19 cellular contexts compared by ENCODE assay signal in the genomic region with DNA sequence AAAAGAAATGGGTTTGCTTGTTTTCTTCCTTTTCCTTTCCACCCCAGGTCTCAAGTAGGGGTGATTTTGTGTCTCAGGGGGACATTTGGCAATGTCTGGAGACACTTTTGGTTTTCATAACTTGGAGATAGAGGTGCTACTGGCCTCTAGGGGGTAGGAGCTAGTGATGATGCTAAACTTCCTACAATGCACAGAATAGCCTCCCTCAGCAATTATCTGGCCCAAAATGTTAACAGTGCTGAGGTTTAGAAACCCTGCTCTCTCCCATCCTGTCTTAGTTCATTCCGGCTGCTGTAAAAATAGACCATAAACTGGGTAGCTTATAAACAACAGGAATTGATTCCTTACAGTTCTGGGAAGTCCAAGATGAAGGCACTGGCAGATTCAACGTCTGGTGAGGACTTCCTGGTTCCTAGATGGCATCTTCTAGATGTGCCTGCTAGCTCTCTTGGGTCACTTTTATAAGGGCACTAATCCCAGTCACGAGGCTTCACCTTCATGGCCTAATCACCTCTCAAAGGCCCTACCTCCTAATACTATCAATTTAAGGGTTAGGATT. TPM values are rescaled to one million over a fixed set of nuclear protein-coding genes. Genes with fewer than 3 reads are reported as not detected.
DNase-seq lines count a peak whose midpoint lies in the region; ATAC-seq and TF ChIP-seq lines count a peak whose summit lies in the region.
"Had no signal": no experiment of that assay in that cellular context is flagged by ENCODE, and none has a peak within 500 bp of the region (broad histone marks: within the 10 kb centered on the region; RNA-seq: fewer than 3 reads in every experiment).

No MANE protein-coding gene starts in this region.

- no TSS peak for BruUV-seq in PC-3 (replicated peaks; lab: Mats Ljungman, UMichigan)

- peak; percentile 29; the same call in 1 of the 2 replicates for ATAC-seq in PC-3
- ATAC-seq in left lobe of liver, result peak; percentile 49
- ATAC-seq in activated T-cell treated with anti-CD3 and anti-CD28 coated beads, Interleukin-2, amount 50 U/mL, for 4 hours, result no peak
- no peak for ATAC-seq in GM19463 (IDR thresholded peaks at IDR 0.05; ENCODE audit: unreplicated experiment)
- no peak for ATAC-seq in HG02623 (IDR thresholded peaks at IDR 0.05; ENCODE audit: unreplicated experiment)
- ATAC-seq: T-cell had no signal

- H3K9me2 ChIP-seq in PC-3 (replicated peaks; ENCODE audit: low read length), result no peaks in the 10 kb centered on the region

- H3K9ac ChIP-seq in PC-3 (ENCODE audit: low read length), result no peak overlapping the region

- no peak overlapping the region for H3K4me3 ChIP-seq in PC-3 (ENCODE audit: low read length)
- H3K4me3 ChIP-seq: MG63 had no signal

- H3K27ac ChIP-seq in PC-3 (ENCODE audit: low read length), result no peak overlapping the region
- H3K27ac ChIP-seq: RWPE1 had no signal

- TF ChIP-seq CTCF in GM12872 (IDR thresholded peaks at IDR 0.05; ENCODE audit: insufficient read depth, low read depth, low read length) (peak; percentile 10; the same call in 1 of the 3 replicates), PC-3 (conservative IDR thresholded peaks at IDR 0.05; ENCODE audit: low read depth, low read length) (0 out of 2 replicates have a peak, but pooled peaks have one; percentile 11)

- H2AFZ ChIP-seq in PC-3 (ENCODE audit: low read length), result no peak overlapping the region

- peak; percentile 30 for DNase-seq in CD1c-positive myeloid dendritic cell (ENCODE audit: extremely low spot score)
- DNase-seq in PC-3, result no peak
- DNase-seq in left lobe of liver (ENCODE audit: low spot score), result no peak
- no peak for DNase-seq in HCEC 1CT
- DNase-seq in activated T-cell treated with anti-CD3 and anti-CD28 coated beads, Interleukin-2, amount 50 U/mL, for 4 hours, result no peak
- DNase-seq: Caco-2; CD4-positive, alpha-beta memory T cell; H9; Kasumi-1; MG63; NCI-H1048; NCI-H1436; NCI-H187 treated with DMSO at 0.1 percent for 48 hours; NCI-H2107; T-cell had no signal

- no peak overlapping the region for H3K4me2 ChIP-seq in PC-3 (ENCODE audit: low read length)

- CTCF ChIA-PET in PC-3 (lab: Charles Lee), result no interaction called here

- no peak overlapping the region for H3K4me3 Mint-ChIP-seq in activated T-cell treated with anti-CD3 and anti-CD28 coated beads, Interleukin-2, amount 50 U/mL, for 4 hours
- H3K4me3 Mint-ChIP-seq: CD4-positive, alpha-beta memory T cell; H9; T-cell had no signal

- peaks cover 25% of the 10 kb centered on the region for H3K27me3 Mint-ChIP-seq in activated T-cell treated with anti-CD3 and anti-CD28 coated beads, Interleukin-2, amount 50 U/mL, for 4 hours (ENCODE audit: low read depth)

- no peaks in the 10 kb centered on the region for H3K9me3 Mint-ChIP-seq in activated T-cell treated with anti-CD3 and anti-CD28 coated beads, Interleukin-2, amount 50 U/mL, for 4 hours
- H3K9me3 Mint-ChIP-seq: CD4-positive, alpha-beta memory T cell; H9; T-cell had no signal

- H3K9me3 ChIP-seq in PC-3 (ENCODE audit: low read length), result no peaks in the 10 kb centered on the region
- H3K9me3 ChIP-seq: Caco-2, MG63 had no signal

- no peaks in the 10 kb centered on the region for H3K36me3 ChIP-seq in PC-3 (ENCODE audit: low read depth, low read length)
- H3K36me3 ChIP-seq: MG63 had no signal

- H3K36me3 Mint-ChIP-seq in activated T-cell treated with anti-CD3 and anti-CD28 coated beads, Interleukin-2, amount 50 U/mL, for 4 hours (ENCODE audit: insufficient read depth), result no peaks in the 10 kb centered on the region
- H3K36me3 Mint-ChIP-seq: CD4-positive, alpha-beta memory T cell; T-cell had no signal

- no peaks in the 10 kb centered on the region for H3K4me1 ChIP-seq in PC-3 (ENCODE audit: insufficient read depth, low read length)
- H3K4me1 ChIP-seq: Caco-2 had no signal

- H3K4me1 Mint-ChIP-seq in activated T-cell treated with anti-CD3 and anti-CD28 coated beads, Interleukin-2, amount 50 U/mL, for 4 hours (ENCODE audit: low read depth), result no peaks in the 10 kb centered on the region
- H3K4me1 Mint-ChIP-seq: CD4-positive, alpha-beta memory T cell; T-cell had no signal

- intact Hi-C loops in PC-3 (cut with micrococcal nuclease), result no loop called here

- no peaks in the 10 kb centered on the region for H3K79me2 ChIP-seq in PC-3 (ENCODE audit: low read length)

- H4K20me1 ChIP-seq in PC-3 (ENCODE audit: low read length), result no peaks in the 10 kb centered on the region

- POLR2A ChIA-PET in PC-3 (lab: Charles Lee; ENCODE audit: unreplicated experiment), result no interaction called here

- no peaks in the 10 kb centered on the region for H3F3A ChIP-seq in PC-3 (ENCODE audit: low read length, unreplicated experiment)

- H3K27me3 ChIP-seq in PC-3 (ENCODE audit: low read length), result peaks cover 12% of the 10 kb centered on the region; the same call in 1 of the 2 replicates
- H3K27me3 ChIP-seq: MG63 had no signal

RNA-seq across cellular contexts. Expression of gene GAS2L3, which starts 7.4 kb away (rescaled TPM):
- total RNA-seq in PC-3 (2014; rRNA removed) (24.8 and 27.8 TPM in 2 replicates), left lobe of liver (1.3 TPM)
- total RNA-seq in activated T-cell treated with anti-CD3 and anti-CD28 coated beads, Interleukin-2, amount 50 U/mL, for 4 hours, result not detected

Comparison
In these comparisons a context has a peak if more than half of its experiments do, and no peak if none do; other contexts are left out.
1. ATAC-seq: peak in PC-3 (single experiment) and left lobe of liver (single experiment); none in activated T-cell treated with anti-CD3 and anti-CD28 coated beads, Interleukin-2, amount 50 U/mL, for 4 hours (0 of 2), GM19463 (single experiment) and HG02623 (single experiment).
2. RNA of gene GAS2L3, which starts 7.4 kb away (total RNA-seq): 24.8 to 27.8 TPM in PC-3; 1.3 TPM in left lobe of liver (single experiment) and not detected in activated T-cell treated with anti-CD3 and anti-CD28 coated beads, Interleukin-2, amount 50 U/mL, for 4 hours; every median in the first group is over 10 times any median in the second.